26 cellular contexts compared by ENCODE assay signal in genomic region chr14:99615497-99616245, GRCh38. TPM values are rescaled to one million over a fixed set of nuclear protein-coding genes. Genes with fewer than 3 reads are reported as not detected.
A peak's percentile ranks its signal among the peaks of the same experiment; 100 is the strongest.
DNase-seq lines count a peak whose midpoint lies in the region; FAIRE-seq and TF ChIP-seq lines count a peak whose summit lies in the region.
"Had no signal": no experiment of that assay in that cellular context is flagged by ENCODE, and none has a peak within 500 bp of the region (broad histone marks: within the 10 kb centered on the region; RNA-seq: fewer than 3 reads in every experiment).

No MANE protein-coding gene starts in this region.

- no peaks in the 10 kb centered on the region for H3K9me3 ChIP-seq in HEK293 (ENCODE audit: control insufficient read depth, insufficient read depth, low read depth, low read length)
- H3K9me3 ChIP-seq in keratinocyte (ENCODE audit: control insufficient read depth, low read depth, low read length): no peaks in the 10 kb centered on the region
- H3K9me3 ChIP-seq in MG63: no peaks in the 10 kb centered on the region
- H3K9me3 ChIP-seq: body of pancreas, colonic mucosa had no signal

- H3K4me2 ChIP-seq in keratinocyte (ENCODE audit: control insufficient read depth, extremely low read depth, insufficient read depth, low read depth, low read length): no peak overlapping the region

- TF ChIP-seq CTCF in D721Med (IDR thresholded peaks at IDR 0.05; ENCODE audit: insufficient read depth, missing control alignments): no peak
- no peak for TF ChIP-seq CTCF in HEK293 (tag by site-specific recombination; IDR thresholded peaks at IDR 0.05)
- TF ChIP-seq CTCF in choroid plexus epithelial cell (conservative IDR thresholded peaks at IDR 0.05; ENCODE audit: low read depth, low read length): no peak
- no peak for TF ChIP-seq CTCF in keratinocyte (optimal IDR thresholded peaks at IDR 0.05 in 1 of 3, IDR thresholded peaks at IDR 0.05 in 1 of 3, conservative IDR thresholded peaks at IDR 0.05 in 1 of 3; ENCODE audit: extremely low read depth in 1 of 3, insufficient read depth in 2 of 3, low read length in 3 of 3)

- no peak overlapping the region for H3K9ac ChIP-seq in keratinocyte (ENCODE audit: control insufficient read depth, extremely low read depth, insufficient read depth, low read length)

- dilution Hi-C loops in keratinocyte (cut with MboI; ENCODE audit: extremely low pct_ligation_motif_present, low sequenced_read_pairs): no loop called here

- H3K36me3 ChIP-seq in HEK293 (ENCODE audit: control insufficient read depth in 2 of 2, insufficient read depth in 1 of 2, low read length in 2 of 2) (no peaks in the 10 kb centered on the region), keratinocyte (ENCODE audit: control insufficient read depth in 2 of 2, extremely low read depth in 1 of 2, insufficient read depth in 2 of 2, low read length in 2 of 2) (no peaks in the 10 kb centered on the region), MG63 (no peaks in the 10 kb centered on the region)
- H3K36me3 ChIP-seq: colonic mucosa had no signal

- POLR2A ChIA-PET in HEK293 (lab: Yijun Ruan, JAX): interaction anchor here (0.6 kb wide), 1 partner anchor 28 kb away, joined by 3 read pairs; no protein-coding TSS in a partner anchor

- H3K4me3 ChIP-seq in HEK293 (ENCODE audit: low read depth, low read length): no peak overlapping the region
- H3K4me3 ChIP-seq in choroid plexus epithelial cell (ENCODE audit: low read depth, low read length): no peak overlapping the region
- no peak overlapping the region for H3K4me3 ChIP-seq in keratinocyte (ENCODE audit: control insufficient read depth in 2 of 3, extremely low read depth in 1 of 3, insufficient read depth in 2 of 3, low read depth in 1 of 3, low read length in 3 of 3)
- no peak overlapping the region for H3K4me3 ChIP-seq in MG63
- H3K4me3 ChIP-seq: body of pancreas, colonic mucosa had no signal

- FAIRE-seq in D721Med (lab: Jason Lieb, UNC) (peak; percentile 29), keratinocyte (lab: Jason Lieb, UNC) (peak; percentile 26)
- FAIRE-seq: TTC549 had no signal

- H3K27ac ChIP-seq in HEK293 (ENCODE audit: extremely low read depth, low read depth, low read length): no peak overlapping the region
- H3K27ac ChIP-seq in keratinocyte (ENCODE audit: control insufficient read depth, insufficient read depth, low read length): no peak overlapping the region
- H3K27ac ChIP-seq: body of pancreas, C4-2B, colonic mucosa had no signal

- CTCF ChIA-PET in HEK293 (lab: Yijun Ruan, JAX): interaction anchor here (0.6 kb wide), 1 partner anchor 93 kb away, joined by 4 read pairs; no protein-coding TSS in a partner anchor

- H3K27me3 ChIP-seq in keratinocyte (ENCODE audit: control insufficient read depth, extremely low read depth, insufficient read depth, low read length) (no peaks in the 10 kb centered on the region), MG63 (no peaks in the 10 kb centered on the region)
- H3K27me3 ChIP-seq: body of pancreas, colonic mucosa had no signal

- H4K20me1 ChIP-seq in keratinocyte (ENCODE audit: control insufficient read depth, extremely low read depth, insufficient read depth, low read length): no peaks in the 10 kb centered on the region

- H3K4me1 ChIP-seq in HEK293 (ENCODE audit: control insufficient read depth, insufficient read depth, low read length) (peaks cover 4% of the 10 kb centered on the region), keratinocyte (ENCODE audit: control insufficient read depth, extremely low read depth, insufficient read depth, low read length) (peaks cover 25% of the 10 kb centered on the region)
- H3K4me1 ChIP-seq: body of pancreas, colonic mucosa had no signal

- DNase-seq in D721Med (ENCODE audit: insufficient read length, low spot score) (no peak), choroid plexus epithelial cell (ENCODE audit: low read depth) (peak; percentile 21), keratinocyte (ENCODE audit: low read depth, low spot score) (no peak), MG63 (no peak), AG20443 (ENCODE audit: low spot score) (no peak), NOMO-1 treated with dmso at 0.1 percent for 144 hours (lab: John Stamatoyannopoulos, UW; ENCODE audit: unreplicated experiment) (no peak)
- DNase-seq: activated CD8-positive, alpha-beta memory T cell treated with anti-CD3 and anti-CD28 coated beads for 24 hours; activated gamma-delta T cell treated with Interleukin-2 at 50 U/mL for 16 hours; activated naive CD8-positive, alpha-beta T cell treated with anti-CD3 and anti-CD28 coated beads, Interleukin-2, amount 50 U/mL, for 24 hours; activated T-cell treated with anti-CD3 and anti-CD28 coated beads, Interleukin-2, amount 50 U/mL, for 24 hours; body of pancreas; colonic mucosa; EL; endodermal cell; GOT3; KG1; kidney glomerular epithelial cell; NCI-H1417 treated with DMSO at 0.1 percent for 48 hours; NCI-H446 treated with DMSO at 0.1 percent for 48 hours; NK-92 treated with Interleukin-12 subunit alpha and Interleukin-12 subunit beta, amount 100 ng/mL, for 24 hours; stimulated activated CD4-positive, alpha-beta T cell treated with anti-CD3 and anti-CD28 coated beads, Interleukin-4, amount 100 ng/mL, for 1 hour; stimulated activated naive CD4-positive, alpha-beta T cell had no signal

- H3K79me2 ChIP-seq in keratinocyte (ENCODE audit: control insufficient read depth, insufficient read depth, low read length): no peaks in the 10 kb centered on the region

- H3K9me1 ChIP-seq in keratinocyte (ENCODE audit: control insufficient read depth, extremely low read depth, insufficient read depth, low read length): no peaks in the 10 kb centered on the region

- H2AFZ ChIP-seq in keratinocyte (ENCODE audit: control insufficient read depth, low read length): peak overlapping the region; percentile 16

TF ChIP-seq in HEK293, 187 proteins besides CTCF, POLR2A, EP300 and RAD21:
- TF ChIP-seq ZNF366 (tag by site-specific recombination; conservative IDR thresholded peaks at IDR 0.05) (peak; percentile 95), PRDM1 (tag by site-specific recombination; IDR thresholded peaks at IDR 0.05) (peak; percentile 95), ZBTB17 (tag by site-specific recombination; IDR thresholded peaks at IDR 0.05) (peak; percentile 94), ZNF155 (tag by site-specific recombination; IDR thresholded peaks at IDR 0.05) (no peak)
TF ChIP-seq in HEK293: peak in this region for 3.

RNA-seq across cellular contexts. Expression of gene CCDC85C, which starts 11.7 kb away (rescaled TPM):
- polyA plus RNA-seq in keratinocyte: 13.2 to 20.5 TPM (median 13.9 TPM) in 3 replicates
- polyA plus RNA-seq in keratinocyte (2011; ENCODE audit: low read depth): 11.3 TPM
- polyA plus RNA-seq in keratinocyte (2011; cell fraction: cytosol; rRNA removed): 11.4 and 22.7 TPM in 2 replicates
- polyA plus RNA-seq in keratinocyte (2011; cell fraction: nucleus; rRNA removed): 18.7 and 22.5 TPM in 2 replicates
- polyA plus RNA-seq in keratinocyte (2012; ENCODE audit: low replicate concordance): 18.3 and 33.3 TPM in 2 replicates
- polyA minus RNA-seq in keratinocyte: 21.5 to 37.0 TPM (median 30.4 TPM) in 3 replicates
- 44.9 TPM for polyA minus RNA-seq in keratinocyte (2011; cell fraction: cytosol; rRNA and poly(A)+ RNA removed)
- 14.4 and 18.8 TPM in 2 replicates for polyA minus RNA-seq in keratinocyte (2011; cell fraction: nucleus; rRNA and poly(A)+ RNA removed)
- total RNA-seq in MG63 (2014; rRNA removed; shearing (Covaris generic); ENCODE audit: low replicate concordance): 19.9 and 22.2 TPM in 2 replicates

RNA-seq across cellular contexts. Expression of gene HHIPL1, which starts 29.3 kb away (rescaled TPM):
- 0.08 to 0.17 TPM (median 0.11 TPM) in 3 replicates for polyA plus RNA-seq in keratinocyte
- 0.10 TPM for polyA plus RNA-seq in keratinocyte (2011; ENCODE audit: low read depth)
- polyA plus RNA-seq in keratinocyte (2011; cell fraction: cytosol; rRNA removed): 0.07 and 0.21 TPM in 2 replicates
- polyA plus RNA-seq in keratinocyte (2011; cell fraction: nucleus; rRNA removed): 0.34 and 0.39 TPM in 2 replicates
- 0.15 and 0.45 TPM in 2 replicates for polyA plus RNA-seq in keratinocyte (2012; ENCODE audit: low replicate concordance)
- polyA minus RNA-seq in keratinocyte: 0.06 to 0.33 TPM (median 0.16 TPM) in 3 replicates
- 0.58 TPM for polyA minus RNA-seq in keratinocyte (2011; cell fraction: cytosol; rRNA and poly(A)+ RNA removed)
- polyA minus RNA-seq in keratinocyte (2011; cell fraction: nucleus; rRNA and poly(A)+ RNA removed): 0.42 and 0.47 TPM in 2 replicates
- total RNA-seq in MG63 (2014; rRNA removed; shearing (Covaris generic); ENCODE audit: low replicate concordance): not detected in 2 replicates
- total RNA-seq: HT-29 had no signal
